22 cellular contexts compared by ENCODE assay signal in genomic region chr1:162144268-162144667, GRCh38.
"Had no signal": no experiment of that assay in that cellular context is flagged by ENCODE, and none has a peak within 500 bp of the region (broad histone marks: within the 10 kb centered on the region; RNA-seq: fewer than 3 reads in every experiment).

No MANE protein-coding gene starts in this region.

- FAIRE-seq: bronchial epithelial cell, endothelial cell of umbilical vein had no signal

- ATAC-seq: activated CD8-positive, alpha-beta T cell treated with anti-CD3 and anti-CD28 coated beads for 36 hours; activated T-helper 17 cell treated with anti-CD3 and anti-CD28 coated beads, Interleukin-2, amount 50 U/mL, for 72 hours; naive thymus-derived CD8-positive, alpha-beta T cell; stimulated activated naive CD8-positive, alpha-beta T cell treated with anti-CD3 and anti-CD28 coated beads, Interleukin-15, Interleukin-2, amounts not matched to agents 100 U/mL and 50 U/mL, for 24 hours had no signal

- H3K4me3 ChIP-seq: ascending aorta, esophagus squamous epithelium, tibial artery had no signal

- H3K4me3 Mint-ChIP-seq: activated CD8-positive, alpha-beta T cell treated with anti-CD3 and anti-CD28 coated beads for 36 hours; activated naive CD4-positive, alpha-beta T cell treated with anti-CD3 and anti-CD28 coated beads for 36 hours; activated T-helper 17 cell treated with anti-CD3 and anti-CD28 coated beads, Interleukin-2, amount 50 U/mL, for 72 hours; naive thymus-derived CD8-positive, alpha-beta T cell had no signal

- H3K9me3 Mint-ChIP-seq: activated CD8-positive, alpha-beta T cell treated with anti-CD3 and anti-CD28 coated beads for 36 hours; activated naive CD4-positive, alpha-beta T cell treated with anti-CD3 and anti-CD28 coated beads for 36 hours; activated T-helper 17 cell treated with anti-CD3 and anti-CD28 coated beads, Interleukin-2, amount 50 U/mL, for 72 hours; naive thymus-derived CD8-positive, alpha-beta T cell had no signal

- H3K4me1 Mint-ChIP-seq: activated T-helper 17 cell treated with anti-CD3 and anti-CD28 coated beads, Interleukin-2, amount 50 U/mL, for 72 hours; naive thymus-derived CD8-positive, alpha-beta T cell had no signal

- H3K27me3 ChIP-seq: ascending aorta, esophagus squamous epithelium, tibial artery had no signal

- H3K36me3 Mint-ChIP-seq: naive thymus-derived CD8-positive, alpha-beta T cell had no signal

- H3K27ac Mint-ChIP-seq: activated CD8-positive, alpha-beta T cell treated with anti-CD3 and anti-CD28 coated beads for 36 hours; activated naive CD4-positive, alpha-beta T cell treated with anti-CD3 and anti-CD28 coated beads for 36 hours; activated T-helper 17 cell treated with anti-CD3 and anti-CD28 coated beads, Interleukin-2, amount 50 U/mL, for 72 hours; naive thymus-derived CD8-positive, alpha-beta T cell had no signal

- DNase-seq: activated CD4-positive, alpha-beta T cell treated with anti-CD3 and anti-CD28 coated beads for 48 hours; activated CD4-positive, CD25-positive, alpha-beta regulatory T cell; activated CD8-positive, alpha-beta T cell treated with anti-CD3 and anti-CD28 coated beads for 36 hours; activated naive CD4-positive, alpha-beta T cell treated with anti-CD3 and anti-CD28 coated beads for 36 hours; activated T-cell treated with anti-CD3 and anti-CD28 coated beads, Interleukin-2, amount 50 U/mL, for 1 hour; cerebellar nuclear complex; cortex of kidney; effector CD4-positive, alpha-beta T cell; esophagus squamous epithelium; mesenchymal stem cell; naive thymus-derived CD8-positive, alpha-beta T cell; nucleus accumbens; posterior cingulate gyrus; stimulated activated CD4-positive, alpha-beta T cell treated with anti-CD3 and anti-CD28 coated beads, Interleukin-12 subunit alpha, Interleukin-12 subunit beta, amount 100 ng/mL, for 4 hours; stimulated activated CD4-positive, alpha-beta T cell treated with anti-CD3 and anti-CD28 coated beads, Interleukin-1b, Interleukin-23, amount 100 ng/mL, for 48 hours; stimulated activated naive CD8-positive, alpha-beta T cell treated with anti-CD3 and anti-CD28 coated beads, Interleukin-15, Interleukin-2, amounts not matched to agents 100 U/mL and 50 U/mL, for 24 hours; substantia nigra; tibial artery had no signal

- H3K36me3 ChIP-seq: ascending aorta, esophagus squamous epithelium, tibial artery had no signal

- H3K27ac ChIP-seq: ascending aorta, esophagus squamous epithelium, tibial artery had no signal

- H3K9me3 ChIP-seq: ascending aorta, esophagus squamous epithelium, tibial artery had no signal

- H3K4me1 ChIP-seq: ascending aorta had no signal
